ENCODE assay signal across 8 cellular contexts in genomic region chr9:126781717-126782388, GRCh38.
DNase-seq lines count a peak whose midpoint lies in the region; ATAC-seq, FAIRE-seq and TF ChIP-seq lines count a peak whose summit lies in the region.

No MANE protein-coding gene starts in this region.

- ATAC-seq in GM21619 (IDR thresholded peaks at IDR 0.05; ENCODE audit: unreplicated experiment) = no peak

- no peaks in the 10 kb centered on the region for H3K27me3 ChIP-seq in KMS-11 (ENCODE audit: insufficient read depth, low read depth)
- peaks cover 61% of the 10 kb centered on the region for H3K27me3 ChIP-seq in neutrophil

- H4K20me1 ChIP-seq in KMS-11 (ENCODE audit: insufficient read depth) = no peaks in the 10 kb centered on the region

- peaks cover 8% of the 10 kb centered on the region for H3K4me1 ChIP-seq in KMS-11 (ENCODE audit: low read depth, poor library complexity, severe bottlenecking)
- no peaks in the 10 kb centered on the region for H3K4me1 ChIP-seq in neutrophil (ENCODE audit: control insufficient read depth in 1 of 2, insufficient read depth in 1 of 2, low read depth in 1 of 2, low read length in 1 of 2)

- no peak overlapping the region; the same call in 1 of the 2 replicates for H3K4me2 ChIP-seq in KMS-11

- peak; percentile 40 for DNase-seq in DMS153 (lab: John Stamatoyannopoulos, UW)
- DNase-seq in RCC 7860 (ENCODE audit: low spot score) = peak; percentile 47
- peak; percentile 67 for DNase-seq in activated T-helper 1 cell treated with Interleukin-2 at 50 U/mL for 16 hours (ENCODE audit: low read depth)
- peak; percentile 74 for DNase-seq in fibroblast of pulmonary artery (ENCODE audit: low read depth)
- peak; percentile 19 for DNase-seq in stromal cell of bone marrow (ENCODE audit: low read depth)

- no peaks in the 10 kb centered on the region for H3K9me3 ChIP-seq in neutrophil

- H2AFZ ChIP-seq in KMS-11 (ENCODE audit: low read depth) = peak overlapping the region; percentile 39; the same call in 1 of the 2 replicates

- TF ChIP-seq CTCF in KMS-11 (conservative IDR thresholded peaks at IDR 0.05; ENCODE audit: low read depth, low read length) (peak; percentile 96), fibroblast of pulmonary artery (IDR thresholded peaks at IDR 0.05; ENCODE audit: low read length, missing control alignments) (peak; percentile 84), neutrophil (IDR thresholded peaks at IDR 0.05) (peak; percentile 81)

- H3K36me3 ChIP-seq in KMS-11 (ENCODE audit: insufficient read depth) (no peaks in the 10 kb centered on the region), neutrophil (no peaks in the 10 kb centered on the region)

- H3K4me3 ChIP-seq in KMS-11 (IDR thresholded peaks at IDR 0.05; ENCODE audit: insufficient read depth, low read depth, low read length) = no peak overlapping the region
- H3K4me3 ChIP-seq in fibroblast of pulmonary artery (replicated peaks; ENCODE audit: low read depth, low read length) = no peak overlapping the region
- H3K4me3 ChIP-seq in neutrophil (ENCODE audit: low read depth in 1 of 2, low read length in 1 of 2) = no peak overlapping the region

- no peaks in the 10 kb centered on the region for H3K79me2 ChIP-seq in KMS-11 (ENCODE audit: insufficient read depth, low read depth)

- no peak for FAIRE-seq in RCC 7860 (lab: Jason Lieb, UNC)

- H3K9ac ChIP-seq in KMS-11 = no peak overlapping the region

- no peak overlapping the region for H3K27ac ChIP-seq in KMS-11
- H3K27ac ChIP-seq in neutrophil = no peak overlapping the region

Comparison
In these comparisons a context has a peak if more than half of its experiments do, and no peak if none do; other contexts are left out.
1. DNase-seq: peak in every context shown above with its lines; median percentile 74 in fibroblast of pulmonary artery; 67 in activated T-helper 1 cell treated with Interleukin-2 at 50 U/mL for 16 hours; 47 in RCC 7860; 40 in DMS153; 19 in stromal cell of bone marrow.